31 cellular contexts compared by ENCODE assay signal in genomic region chr17:80228477-80228876, GRCh38. TPM values are rescaled to one million over a fixed set of nuclear protein-coding genes. Genes with fewer than 3 reads are reported as not detected.
"Had no signal": no experiment of that assay in that cellular context is flagged by ENCODE, and none has a peak within 500 bp of the region (broad histone marks: within the 10 kb centered on the region; RNA-seq: fewer than 3 reads in every experiment).

No MANE protein-coding gene starts in this region.

- H3K4me1 Mint-ChIP-seq: activated CD8-positive, alpha-beta memory T cell treated with anti-CD3 and anti-CD28 coated beads, Interleukin-2, amount 10 ng/mL, durations not matched to agents 7 days and 5 days had no signal

- ATAC-seq: activated CD4-positive, alpha-beta T cell treated with anti-CD3 and anti-CD28 coated beads for 36 hours; activated CD8-positive, alpha-beta T cell treated with anti-CD3 and anti-CD28 coated beads, Interleukin-2, amount 10 ng/mL, durations not matched to agents 7 days and 5 days; activated T-cell treated with anti-CD3 and anti-CD28 coated beads, Interleukin-2, amount 50 U/mL, for 72 hours; effector memory CD8-positive, alpha-beta T cell; gastroesophageal sphincter; T-cell had no signal

- DNase-seq: activated CD4-positive, alpha-beta memory T cell treated with anti-CD3 and anti-CD28 coated beads for 36 hours; activated CD4-positive, alpha-beta T cell treated with anti-CD3 and anti-CD28 coated beads for 36 hours; activated CD4-positive, alpha-beta T cell treated with anti-CD3 and anti-CD28 coated beads, Interleukin-2, amount 10 ng/mL, durations not matched to agents 24 days and 14 days; activated CD4-positive, CD25-positive, alpha-beta regulatory T cell; activated CD4-positive, CD25-positive, alpha-beta regulatory T cell treated with anti-CD3 and anti-CD28 coated beads, Interleukin-2, amount 50 U/mL, for 72 hours; activated CD8-positive, alpha-beta memory T cell treated with anti-CD3 and anti-CD28 coated beads, Interleukin-2, amount 10 ng/mL, durations not matched to agents 7 days and 5 days; activated CD8-positive, alpha-beta memory T cell treated with anti-CD3 and anti-CD28 coated beads, Interleukin-2, amount 50 U/mL, for 4 hours; activated CD8-positive, alpha-beta T cell treated with anti-CD3 and anti-CD28 coated beads, Interleukin-2, amount 10 ng/mL, durations not matched to agents 7 days and 5 days; activated gamma-delta T cell treated with Interleukin-2 at 50 U/mL for 16 hours; activated naive CD4-positive, alpha-beta T cell treated with anti-CD3 and anti-CD28 coated beads, Interleukin-2, amount 50 U/mL, for 16 hours; activated naive CD4-positive, alpha-beta T cell treated with Interleukin-2 at 50 U/mL for 16 hours; activated T-cell treated with anti-CD3 and anti-CD28 coated beads, Interleukin-2, amount 50 U/mL, for 24 hours; activated T-cell treated with anti-CD3 and anti-CD28 coated beads, Interleukin-2, amount 50 U/mL, for 72 hours; amniotic stem cell; anterior cingulate cortex; brain microvascular endothelial cell; cortex of kidney; dermis blood vessel endothelial cell; effector CD4-positive, alpha-beta T cell; effector memory CD8-positive, alpha-beta T cell; esophagus squamous epithelium; foreskin melanocyte; SW 1271; T-cell had no signal

- H3K4me3 Mint-ChIP-seq: activated CD4-positive, alpha-beta memory T cell treated with anti-CD3 and anti-CD28 coated beads for 36 hours; activated CD4-positive, alpha-beta T cell treated with anti-CD3 and anti-CD28 coated beads for 36 hours; activated CD4-positive, alpha-beta T cell treated with anti-CD3 and anti-CD28 coated beads, Interleukin-2, amount 10 ng/mL, durations not matched to agents 24 days and 14 days; activated CD8-positive, alpha-beta memory T cell treated with anti-CD3 and anti-CD28 coated beads, Interleukin-2, amount 10 ng/mL, durations not matched to agents 7 days and 5 days; activated CD8-positive, alpha-beta T cell treated with anti-CD3 and anti-CD28 coated beads, Interleukin-2, amount 10 ng/mL, durations not matched to agents 7 days and 5 days; activated naive CD8-positive, alpha-beta T cell; activated T-cell treated with anti-CD3 and anti-CD28 coated beads, Interleukin-2, amount 50 U/mL, for 24 hours; activated T-cell treated with anti-CD3 and anti-CD28 coated beads, Interleukin-2, amount 50 U/mL, for 72 hours; effector memory CD8-positive, alpha-beta T cell; T-cell; T-helper 1 cell treated with Interleukin-12 subunit alpha and Interleukin-12 subunit beta and Interleukin-4 antibody, amounts not matched to agents 30 μg/mL and 1 μg/mL, for 36 hours had no signal

- H3K27ac Mint-ChIP-seq: activated CD4-positive, alpha-beta memory T cell treated with anti-CD3 and anti-CD28 coated beads for 36 hours; activated CD4-positive, alpha-beta T cell treated with anti-CD3 and anti-CD28 coated beads for 36 hours; activated CD4-positive, alpha-beta T cell treated with anti-CD3 and anti-CD28 coated beads, Interleukin-2, amount 10 ng/mL, durations not matched to agents 24 days and 14 days; activated CD8-positive, alpha-beta memory T cell treated with anti-CD3 and anti-CD28 coated beads, Interleukin-2, amount 10 ng/mL, durations not matched to agents 7 days and 5 days; activated CD8-positive, alpha-beta T cell treated with anti-CD3 and anti-CD28 coated beads, Interleukin-2, amount 10 ng/mL, durations not matched to agents 7 days and 5 days; activated naive CD8-positive, alpha-beta T cell; activated T-cell treated with anti-CD3 and anti-CD28 coated beads, Interleukin-2, amount 50 U/mL, for 24 hours; activated T-cell treated with anti-CD3 and anti-CD28 coated beads, Interleukin-2, amount 50 U/mL, for 72 hours; T-cell; T-helper 1 cell treated with Interleukin-12 subunit alpha and Interleukin-12 subunit beta and Interleukin-4 antibody, amounts not matched to agents 30 μg/mL and 1 μg/mL, for 36 hours had no signal

- H3K27ac ChIP-seq: brain microvascular endothelial cell, epithelial cell of prostate, esophagus squamous epithelium, gastroesophageal sphincter had no signal

RNA-seq across cellular contexts. Expression of gene CARD14, which starts 58.6 kb away (rescaled TPM):
- total RNA-seq: activated CD4-positive, alpha-beta memory T cell treated with anti-CD3 and anti-CD28 coated beads for 36 hours; activated CD4-positive, alpha-beta T cell treated with anti-CD3 and anti-CD28 coated beads for 36 hours; activated CD4-positive, alpha-beta T cell treated with anti-CD3 and anti-CD28 coated beads, Interleukin-2, amount 10 ng/mL, durations not matched to agents 24 days and 14 days; activated CD8-positive, alpha-beta memory T cell treated with anti-CD3 and anti-CD28 coated beads for 36 hours; activated CD8-positive, alpha-beta memory T cell treated with anti-CD3 and anti-CD28 coated beads, Interleukin-2, amount 10 ng/mL, durations not matched to agents 7 days and 5 days; activated CD8-positive, alpha-beta T cell treated with anti-CD3 and anti-CD28 coated beads, Interleukin-2, amount 10 ng/mL, durations not matched to agents 7 days and 5 days; astrocyte; cardiac septum had no signal
